21 cellular contexts compared by ENCODE assay signal in genomic region chr2:224565452-224566035, GRCh38.
"Had no signal": no experiment of that assay in that cellular context is flagged by ENCODE, and none has a peak within 500 bp of the region (broad histone marks: within the 10 kb centered on the region; RNA-seq: fewer than 3 reads in every experiment).

No MANE protein-coding gene starts in this region.

- FAIRE-seq: bronchial epithelial cell, colon, islet of Langerhans had no signal

- DNase-seq: activated CD4-positive, alpha-beta T cell treated with anti-CD3 and anti-CD28 coated beads, Interleukin-2, amount 10 ng/mL, durations not matched to agents 24 days and 14 days; activated effector memory CD4-positive, alpha-beta T cell treated with Interleukin-2 at 50 U/mL for 16 hours; activated T-cell treated with anti-CD3 and anti-CD28 coated beads for 4 hours; esophagus squamous epithelium; foreskin melanocyte; heart right ventricle; left lung; mesenchymal stem cell; right lobe of liver; spleen; stimulated activated CD4-positive, alpha-beta T cell treated with anti-CD3 and anti-CD28 coated beads, Interleukin-1b, Interleukin-23, amount 100 ng/mL, for 48 hours; stimulated activated naive CD8-positive, alpha-beta T cell treated with anti-CD3 and anti-CD28 coated beads, Interleukin-15, Interleukin-2, amounts not matched to agents 100 U/mL and 50 U/mL, for 24 hours; upper lobe of right lung had no signal

- H3K4me3 ChIP-seq: ascending aorta, esophagus squamous epithelium, heart right ventricle, left lung, prostate gland, right lobe of liver, spleen, suprapubic skin, upper lobe of right lung had no signal

- H3K27me3 ChIP-seq: ascending aorta, esophagus squamous epithelium, heart right ventricle, left lung, right lobe of liver, spleen, suprapubic skin, upper lobe of right lung had no signal

- H3K27ac Mint-ChIP-seq: activated CD4-positive, alpha-beta T cell treated with anti-CD3 and anti-CD28 coated beads, Interleukin-2, amount 10 ng/mL, durations not matched to agents 24 days and 14 days; nephron; WTC11 had no signal

- H3K9me3 ChIP-seq: ascending aorta, prostate gland, right lobe of liver, suprapubic skin, upper lobe of right lung had no signal

- H3K4me3 Mint-ChIP-seq: activated CD4-positive, alpha-beta T cell treated with anti-CD3 and anti-CD28 coated beads, Interleukin-2, amount 10 ng/mL, durations not matched to agents 24 days and 14 days; nephron; WTC11 had no signal

- H3K9me3 Mint-ChIP-seq: WTC11 had no signal

- ATAC-seq: heart right ventricle; left lung; right lobe of liver; stimulated activated naive CD8-positive, alpha-beta T cell treated with anti-CD3 and anti-CD28 coated beads, Interleukin-15, Interleukin-2, amounts not matched to agents 100 U/mL and 50 U/mL, for 24 hours; upper lobe of right lung; WTC11 had no signal

- H3K27ac ChIP-seq: ascending aorta, esophagus squamous epithelium, heart right ventricle, left lung, prostate gland, right lobe of liver, spleen, suprapubic skin, upper lobe of right lung had no signal

- H3K36me3 ChIP-seq: ascending aorta, left lung, prostate gland, right lobe of liver, upper lobe of right lung had no signal

- H3K27me3 Mint-ChIP-seq: activated CD4-positive, alpha-beta T cell treated with anti-CD3 and anti-CD28 coated beads, Interleukin-2, amount 10 ng/mL, durations not matched to agents 24 days and 14 days had no signal
